1 cellular context compared by ENCODE assay signal in the genomic region with DNA sequence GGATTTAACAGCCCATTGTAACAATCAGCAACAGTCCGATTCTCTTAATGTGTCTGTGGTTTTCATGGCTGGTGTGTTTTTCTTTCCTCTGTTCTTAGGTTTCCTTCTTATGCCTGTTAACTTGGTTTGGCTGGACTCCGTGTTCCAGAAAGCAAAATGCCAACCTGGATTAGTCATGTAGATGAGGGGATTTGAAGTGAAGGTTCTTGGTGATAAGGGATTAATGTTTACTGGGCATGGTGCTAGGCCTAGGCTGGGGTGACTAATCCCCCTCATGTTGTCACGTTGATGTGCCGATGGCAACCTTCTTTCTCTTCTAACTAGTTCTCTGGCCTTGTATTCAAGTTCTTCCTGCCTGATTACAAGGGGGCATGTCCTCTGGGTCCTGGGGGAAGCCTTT.
A peak's percentile ranks its signal among the peaks of the same experiment; 100 is the strongest.
TF ChIP-seq lines count a peak whose summit lies in the region.

No MANE protein-coding gene starts in this region.

TF ChIP-seq in SK-N-SH, 30 proteins besides CTCF, POLR2A, EP300 and RAD21 (continued from another document):
- TF ChIP-seq, protein P1, sequence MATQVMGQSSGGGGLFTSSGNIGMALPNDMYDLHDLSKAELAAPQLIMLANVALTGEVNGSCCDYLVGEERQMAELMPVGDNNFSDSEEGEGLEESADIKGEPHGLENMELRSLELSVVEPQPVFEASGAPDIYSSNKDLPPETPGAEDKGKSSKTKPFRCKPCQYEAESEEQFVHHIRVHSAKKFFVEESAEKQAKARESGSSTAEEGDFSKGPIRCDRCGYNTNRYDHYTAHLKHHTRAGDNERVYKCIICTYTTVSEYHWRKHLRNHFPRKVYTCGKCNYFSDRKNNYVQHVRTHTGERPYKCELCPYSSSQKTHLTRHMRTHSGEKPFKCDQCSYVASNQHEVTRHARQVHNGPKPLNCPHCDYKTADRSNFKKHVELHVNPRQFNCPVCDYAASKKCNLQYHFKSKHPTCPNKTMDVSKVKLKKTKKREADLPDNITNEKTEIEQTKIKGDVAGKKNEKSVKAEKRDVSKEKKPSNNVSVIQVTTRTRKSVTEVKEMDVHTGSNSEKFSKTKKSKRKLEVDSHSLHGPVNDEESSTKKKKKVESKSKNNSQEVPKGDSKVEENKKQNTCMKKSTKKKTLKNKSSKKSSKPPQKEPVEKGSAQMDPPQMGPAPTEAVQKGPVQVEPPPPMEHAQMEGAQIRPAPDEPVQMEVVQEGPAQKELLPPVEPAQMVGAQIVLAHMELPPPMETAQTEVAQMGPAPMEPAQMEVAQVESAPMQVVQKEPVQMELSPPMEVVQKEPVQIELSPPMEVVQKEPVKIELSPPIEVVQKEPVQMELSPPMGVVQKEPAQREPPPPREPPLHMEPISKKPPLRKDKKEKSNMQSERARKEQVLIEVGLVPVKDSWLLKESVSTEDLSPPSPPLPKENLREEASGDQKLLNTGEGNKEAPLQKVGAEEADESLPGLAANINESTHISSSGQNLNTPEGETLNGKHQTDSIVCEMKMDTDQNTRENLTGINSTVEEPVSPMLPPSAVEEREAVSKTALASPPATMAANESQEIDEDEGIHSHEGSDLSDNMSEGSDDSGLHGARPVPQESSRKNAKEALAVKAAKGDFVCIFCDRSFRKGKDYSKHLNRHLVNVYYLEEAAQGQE (IDR thresholded peaks at IDR 0.05; ENCODE audit: low read depth, low read length): no peak
- TF ChIP-seq NRF1 (IDR thresholded peaks at IDR 0.05; ENCODE audit: low read depth, low read length): no peak
- TF ChIP-seq FOSL2 (IDR thresholded peaks at IDR 0.05; ENCODE audit: borderline replicate concordance, low read depth): peak; percentile 57; the same call in 1 of the 2 replicates
- no peak for TF ChIP-seq MXI1 (IDR thresholded peaks at IDR 0.05; ENCODE audit: low read depth, low read length)
- TF ChIP-seq SIN3A (IDR thresholded peaks at IDR 0.05; ENCODE audit: borderline replicate concordance, low read depth, low read length): no peak
- TF ChIP-seq MEF2A (IDR thresholded peaks at IDR 0.05; ENCODE audit: borderline replicate concordance, low read depth): no peak
- no peak for TF ChIP-seq FOXJ3 (CRISPR knock-in tag; IDR thresholded peaks at IDR 0.05)
- TF ChIP-seq RCOR1 (IDR thresholded peaks at IDR 0.05; ENCODE audit: low read length): no peak
- TF ChIP-seq POLR2AphosphoS5 (IDR thresholded peaks at IDR 0.05; ENCODE audit: low read depth, low read length): peak; percentile 35; the same call in 1 of the 2 replicates
- peak; percentile 76 for TF ChIP-seq TCF12 (IDR thresholded peaks at IDR 0.05)
- TF ChIP-seq JUND (IDR thresholded peaks at IDR 0.05): peak; percentile 61
- TF ChIP-seq TEAD4 (IDR thresholded peaks at IDR 0.05; ENCODE audit: borderline replicate concordance, insufficient read depth): no peak
- TF ChIP-seq, protein P2, sequence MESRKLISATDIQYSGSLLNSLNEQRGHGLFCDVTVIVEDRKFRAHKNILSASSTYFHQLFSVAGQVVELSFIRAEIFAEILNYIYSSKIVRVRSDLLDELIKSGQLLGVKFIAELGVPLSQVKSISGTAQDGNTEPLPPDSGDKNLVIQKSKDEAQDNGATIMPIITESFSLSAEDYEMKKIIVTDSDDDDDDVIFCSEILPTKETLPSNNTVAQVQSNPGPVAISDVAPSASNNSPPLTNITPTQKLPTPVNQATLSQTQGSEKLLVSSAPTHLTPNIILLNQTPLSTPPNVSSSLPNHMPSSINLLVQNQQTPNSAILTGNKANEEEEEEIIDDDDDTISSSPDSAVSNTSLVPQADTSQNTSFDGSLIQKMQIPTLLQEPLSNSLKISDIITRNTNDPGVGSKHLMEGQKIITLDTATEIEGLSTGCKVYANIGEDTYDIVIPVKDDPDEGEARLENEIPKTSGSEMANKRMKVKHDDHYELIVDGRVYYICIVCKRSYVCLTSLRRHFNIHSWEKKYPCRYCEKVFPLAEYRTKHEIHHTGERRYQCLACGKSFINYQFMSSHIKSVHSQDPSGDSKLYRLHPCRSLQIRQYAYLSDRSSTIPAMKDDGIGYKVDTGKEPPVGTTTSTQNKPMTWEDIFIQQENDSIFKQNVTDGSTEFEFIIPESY (IDR thresholded peaks at IDR 0.05; ENCODE audit: borderline replicate concordance, low read depth): no peak
- no peak for TF ChIP-seq TAF1 (IDR thresholded peaks at IDR 0.05; ENCODE audit: borderline replicate concordance, low read depth, low read length)
- TF ChIP-seq YY1 (IDR thresholded peaks at IDR 0.05; ENCODE audit: low read depth): no peak
- TF ChIP-seq, protein P3, sequence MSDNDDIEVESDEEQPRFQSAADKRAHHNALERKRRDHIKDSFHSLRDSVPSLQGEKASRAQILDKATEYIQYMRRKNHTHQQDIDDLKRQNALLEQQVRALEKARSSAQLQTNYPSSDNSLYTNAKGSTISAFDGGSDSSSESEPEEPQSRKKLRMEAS (IDR thresholded peaks at IDR 0.05; ENCODE audit: low read depth): no peak
- peak; percentile 56; the same call in 1 of the 2 replicates for TF ChIP-seq NFIC (IDR thresholded peaks at IDR 0.05; ENCODE audit: borderline replicate concordance)
- TF ChIP-seq CHD2 (IDR thresholded peaks at IDR 0.05; ENCODE audit: low read length, partially characterized antibody): no peak
- TF ChIP-seq, protein P4, sequence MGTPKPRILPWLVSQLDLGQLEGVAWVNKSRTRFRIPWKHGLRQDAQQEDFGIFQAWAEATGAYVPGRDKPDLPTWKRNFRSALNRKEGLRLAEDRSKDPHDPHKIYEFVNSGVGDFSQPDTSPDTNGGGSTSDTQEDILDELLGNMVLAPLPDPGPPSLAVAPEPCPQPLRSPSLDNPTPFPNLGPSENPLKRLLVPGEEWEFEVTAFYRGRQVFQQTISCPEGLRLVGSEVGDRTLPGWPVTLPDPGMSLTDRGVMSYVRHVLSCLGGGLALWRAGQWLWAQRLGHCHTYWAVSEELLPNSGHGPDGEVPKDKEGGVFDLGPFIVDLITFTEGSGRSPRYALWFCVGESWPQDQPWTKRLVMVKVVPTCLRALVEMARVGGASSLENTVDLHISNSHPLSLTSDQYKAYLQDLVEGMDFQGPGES (IDR thresholded peaks at IDR 0.05; ENCODE audit: low read depth, low read length): no peak
- TF ChIP-seq, protein P5, sequence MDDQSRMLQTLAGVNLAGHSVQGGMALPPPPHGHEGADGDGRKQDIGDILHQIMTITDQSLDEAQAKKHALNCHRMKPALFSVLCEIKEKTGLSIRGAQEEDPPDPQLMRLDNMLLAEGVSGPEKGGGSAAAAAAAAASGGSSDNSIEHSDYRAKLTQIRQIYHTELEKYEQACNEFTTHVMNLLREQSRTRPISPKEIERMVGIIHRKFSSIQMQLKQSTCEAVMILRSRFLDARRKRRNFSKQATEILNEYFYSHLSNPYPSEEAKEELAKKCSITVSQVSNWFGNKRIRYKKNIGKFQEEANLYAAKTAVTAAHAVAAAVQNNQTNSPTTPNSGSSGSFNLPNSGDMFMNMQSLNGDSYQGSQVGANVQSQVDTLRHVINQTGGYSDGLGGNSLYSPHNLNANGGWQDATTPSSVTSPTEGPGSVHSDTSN (IDR thresholded peaks at IDR 0.05): peak; percentile 90
